In the genomic region with DNA sequence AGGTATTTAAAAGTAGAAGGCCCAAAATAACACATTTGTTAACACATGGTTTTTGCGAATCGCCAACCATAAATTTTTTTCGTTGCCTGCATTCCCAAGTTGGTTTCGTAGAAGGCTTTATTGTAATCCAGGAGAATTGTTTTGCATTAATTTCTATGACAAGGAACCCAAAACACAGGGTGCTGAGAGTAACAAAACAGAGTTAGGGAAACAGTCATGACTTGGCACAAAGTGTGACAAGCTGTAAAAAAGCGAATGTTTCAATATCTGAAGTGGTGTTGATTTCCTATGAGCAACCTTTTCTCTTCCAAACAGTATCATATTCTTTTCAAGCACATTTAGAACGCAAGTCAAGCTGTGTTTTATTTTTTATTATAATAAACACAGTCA, we compare ENCODE assay signal across 13 cellular contexts.
DNase-seq lines count a peak whose midpoint lies in the region; ATAC-seq lines count a peak whose summit lies in the region.
"Had no signal": no experiment of that assay in that cellular context is flagged by ENCODE, and none has a peak within 500 bp of the region (broad histone marks: within the 10 kb centered on the region; RNA-seq: fewer than 3 reads in every experiment).

No MANE protein-coding gene starts in this region.

- H4K20me1 ChIP-seq in GM23248 (ENCODE audit: insufficient read depth) = no peaks in the 10 kb centered on the region

- H3K9me2 ChIP-seq in GM23248 (ENCODE audit: insufficient read depth) = no peaks in the 10 kb centered on the region

- H3K79me2 ChIP-seq in GM23248 (ENCODE audit: insufficient read depth) = no peaks in the 10 kb centered on the region

- 28 to 30% methylated on average over 6 of the region's 6 CpGs for WGBS in GM23248 (ENCODE audit: low coverage in 1 of 2, low lambda C conversion rate in 2 of 2, missing lambda C conversion rate in 2 of 2), 2 experiments

- no peak overlapping the region for H2AFZ ChIP-seq in GM23248

- no peak overlapping the region for H3K4me3 ChIP-seq in H7 (ENCODE audit: insufficient read depth, low read depth, low read length)
- H3K4me3 ChIP-seq in SK-N-MC = peak overlapping the region; percentile 14; the same call in 1 of the 2 replicates
- H3K4me3 ChIP-seq in iPS-18a (ENCODE audit: low read length) = peak overlapping the region; percentile 19
- H3K4me3 ChIP-seq in GM23248 = no peak overlapping the region
- H3K4me3 ChIP-seq: GM12878 had no signal

- H3K4me1 ChIP-seq in iPS-18a (ENCODE audit: control insufficient read depth, low read depth, low read length) (peaks cover 18% of the 10 kb centered on the region), GM23248 (ENCODE audit: insufficient read depth) (no peaks in the 10 kb centered on the region)
- H3K4me1 ChIP-seq: BE2C had no signal

- H3F3A ChIP-seq in GM23248 (ENCODE audit: insufficient read depth) = no peaks in the 10 kb centered on the region

- intact Hi-C loops in left cardiac atrium (cut with DNase I) = no loop called here

- H3K9ac ChIP-seq in SK-N-MC (ENCODE audit: insufficient read length) (no peak overlapping the region), iPS-18a (ENCODE audit: low read length) (peak overlapping the region; percentile 66), GM23248 (no peak overlapping the region)
- H3K9ac ChIP-seq: KMS-11 had no signal

- no peak for ATAC-seq in left cardiac atrium
- ATAC-seq: GM12878, HepG2 had no signal

- peak; percentile 26 for DNase-seq in H7
- no peak for DNase-seq in SK-N-MC (ENCODE audit: low read depth, low spot score)
- no peak for DNase-seq in left cardiac atrium
- DNase-seq in GM23248 = no peak
- DNase-seq in 8988T = no peak
- DNase-seq in SIG-M5 treated with dmso at 0.1 percent for 504 hours (lab: John Stamatoyannopoulos, UW; ENCODE audit: unreplicated experiment) = no peak
- DNase-seq: BE2C, DMS79 had no signal

- H3K4me2 ChIP-seq in GM23248 (ENCODE audit: unreplicated experiment) = no peak overlapping the region
- H3K4me2 ChIP-seq: KMS-11 had no signal

- in situ Hi-C loops in GM23248 (cut with MboI) = no loop called here

- H3K27ac ChIP-seq in SK-N-MC (peak overlapping the region; percentile 70; the same call in 1 of the 2 replicates), iPS-18a (ENCODE audit: low read length) (peak overlapping the region; percentile 72), GM23248 (no peak overlapping the region)
- H3K27ac ChIP-seq: C4-2B, KMS-11 had no signal

- H3K36me3 ChIP-seq in H7 (replicated peaks; ENCODE audit: control insufficient read depth, insufficient read depth, low read length) (no peaks in the 10 kb centered on the region), SK-N-MC (ENCODE audit: insufficient read depth, low read length) (no peaks in the 10 kb centered on the region), iPS-18a (ENCODE audit: control insufficient read depth, low read depth, low read length) (no peaks in the 10 kb centered on the region), GM23248 (ENCODE audit: low read depth) (no peaks in the 10 kb centered on the region)
- H3K36me3 ChIP-seq: BE2C had no signal

- no peaks in the 10 kb centered on the region for H3K27me3 ChIP-seq in H7 (ENCODE audit: control insufficient read depth, insufficient read depth, low read length)
- H3K27me3 ChIP-seq in iPS-18a (ENCODE audit: control insufficient read depth, insufficient read depth, low read length) = no peaks in the 10 kb centered on the region
- H3K27me3 ChIP-seq in GM23248 (replicated peaks; ENCODE audit: insufficient read depth) = no peaks in the 10 kb centered on the region
- H3K27me3 ChIP-seq: BE2C had no signal

- no peaks in the 10 kb centered on the region for H3K9me3 ChIP-seq in SK-N-MC (ENCODE audit: low read depth, low read length)
- no peaks in the 10 kb centered on the region for H3K9me3 ChIP-seq in iPS-18a (ENCODE audit: control insufficient read depth, low read depth, low read length)
- no peaks in the 10 kb centered on the region for H3K9me3 ChIP-seq in GM23248 (ENCODE audit: low read depth)
- H3K9me3 ChIP-seq: BE2C had no signal

Comparison
In these comparisons a context has a peak if more than half of its experiments do, and no peak if none do; other contexts are left out.
1. H3K4me3 ChIP-seq: peak in SK-N-MC (single experiment) and iPS-18a (single experiment); none in H7 (single experiment) and GM23248 (single experiment).